In the genomic region with DNA sequence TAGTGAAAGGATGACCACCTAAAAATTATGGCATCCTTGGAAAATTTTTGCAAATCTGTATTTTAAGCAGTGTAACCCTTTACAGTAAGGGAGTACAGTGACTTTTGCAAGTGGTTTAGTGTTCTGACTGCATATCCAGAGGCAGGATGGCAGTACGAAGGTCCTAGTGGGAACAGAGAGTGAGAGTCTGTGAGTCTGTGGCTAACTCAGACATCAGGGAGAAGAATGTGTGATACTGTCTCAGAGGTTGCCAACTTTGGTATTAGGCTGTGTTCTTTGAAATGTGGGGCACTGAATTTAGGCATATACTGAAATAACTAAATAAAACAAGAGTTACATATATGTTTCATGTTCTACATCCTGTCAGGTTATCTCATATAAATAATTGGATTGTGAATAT, we compare ENCODE assay signal across 22 cellular contexts. TPM values are rescaled to one million over a fixed set of nuclear protein-coding genes. Genes with fewer than 3 reads are reported as not detected.
DNase-seq lines count a peak whose midpoint lies in the region; ATAC-seq, FAIRE-seq and TF ChIP-seq lines count a peak whose summit lies in the region.
"Had no signal": no experiment of that assay in that cellular context is flagged by ENCODE, and none has a peak within 500 bp of the region (broad histone marks: within the 10 kb centered on the region; RNA-seq: fewer than 3 reads in every experiment).

No MANE protein-coding gene starts in this region.

- no peak for TF ChIP-seq RAD21 in GM12878 (IDR thresholded peaks at IDR 0.05; ENCODE audit: insufficient read depth, low read depth, low read length)

- H3K9me3 ChIP-seq in GM12878 (replicated peaks; ENCODE audit: control insufficient read depth, insufficient read depth, low read length) (no peaks in the 10 kb centered on the region), kidney (ENCODE audit: control insufficient read depth in 1 of 2, low read length in 2 of 2) (no peaks in the 10 kb centered on the region)
- H3K9me3 ChIP-seq: right atrium auricular region had no signal

- FAIRE-seq in GM12878 (lab: Jason Lieb, UNC) (no peak), kidney (lab: Jason Lieb, UNC) (no peak)
- FAIRE-seq: HTR-8/SVneo had no signal

- no peaks in the 10 kb centered on the region for H3K27me3 ChIP-seq in GM12878 (replicated peaks in 1 of 2; ENCODE audit: control insufficient read depth in 2 of 2, insufficient read depth in 2 of 2, low read length in 1 of 2)
- H3K27me3 ChIP-seq: right atrium auricular region had no signal

- H3K4me3 ChIP-seq in GM12878 (no peak overlapping the region), kidney (ENCODE audit: low read length in 2 of 2) (no peak overlapping the region)
- H3K4me3 ChIP-seq: right atrium auricular region had no signal

- peaks cover 7% of the 10 kb centered on the region; the same call in 1 of the 2 replicates for H3K4me1 ChIP-seq in GM12878 (ENCODE audit: control insufficient read depth, insufficient read depth, low read length)
- no peaks in the 10 kb centered on the region for H3K4me1 ChIP-seq in kidney (ENCODE audit: control insufficient read depth in 1 of 2, insufficient read depth in 1 of 2, low read depth in 1 of 2, low read length in 2 of 2)
- H3K4me1 ChIP-seq: right atrium auricular region had no signal

- BruUV-seq in GM12878 (replicated peaks; lab: Mats Ljungman, UMichigan): no TSS peak

- H3K36me3 ChIP-seq in GM12878 (ENCODE audit: control insufficient read depth in 2 of 2, insufficient read depth in 2 of 2, low read length in 1 of 2): peaks cover 0 to 3% of the 10 kb centered on the region in 2 experiments; a peak in 1 of 4 replicates
- H3K36me3 ChIP-seq in kidney (ENCODE audit: control insufficient read depth in 1 of 2, insufficient read depth in 2 of 2, low read length in 2 of 2): no peaks in the 10 kb centered on the region

- POLR2A ChIA-PET in GM12878 (lab: Charles Lee): no interaction called here
- POLR2A ChIA-PET in activated CD8-positive, alpha-beta T cell treated with anti-CD3 and anti-CD28 coated beads for 36 hours (lab: Charles Lee): no interaction called here

- no peak overlapping the region for H3K27ac Mint-ChIP-seq in activated CD8-positive, alpha-beta T cell treated with anti-CD3 and anti-CD28 coated beads for 36 hours

- ATAC-seq in GM18517 (IDR thresholded peaks at IDR 0.05; ENCODE audit: unreplicated experiment): peak; percentile 14
- peak; percentile 36 for ATAC-seq in GM21447 (IDR thresholded peaks at IDR 0.05; ENCODE audit: unreplicated experiment)
- peak; percentile 21 for ATAC-seq in HG03039 (IDR thresholded peaks at IDR 0.05; ENCODE audit: unreplicated experiment)
- peak; percentile 75 for ATAC-seq in GM12878
- ATAC-seq in activated CD8-positive, alpha-beta T cell treated with anti-CD3 and anti-CD28 coated beads for 36 hours: no peak

- no peak overlapping the region for H2AFZ ChIP-seq in GM12878 (ENCODE audit: control insufficient read depth, low read depth, low read length)

- TF ChIP-seq POLR2A in GM12878 (IDR thresholded peaks at IDR 0.05; ENCODE audit: low read depth, low read length): no peak

- SMC1A ChIA-PET in GM12878 (lab: Charles Lee; ENCODE audit: uncharacterized antibody, unreplicated experiment): no interaction called here

- H3K27ac ChIP-seq in GM12878 (ENCODE audit: control insufficient read depth, insufficient read depth) (peak overlapping the region; percentile 38; the same call in 1 of the 2 replicates), kidney (ENCODE audit: low read depth in 2 of 2, low read length in 2 of 2) (no peak overlapping the region)
- H3K27ac ChIP-seq: right atrium auricular region, VCaP had no signal

- H3K4me1 Mint-ChIP-seq in activated CD8-positive, alpha-beta T cell treated with anti-CD3 and anti-CD28 coated beads for 36 hours (ENCODE audit: low read depth): peaks cover 11% of the 10 kb centered on the region

- H4K20me1 ChIP-seq in GM12878 (ENCODE audit: control insufficient read depth, insufficient read depth): no peaks in the 10 kb centered on the region

- peaks cover 16% of the 10 kb centered on the region for H3K36me3 Mint-ChIP-seq in activated CD8-positive, alpha-beta T cell treated with anti-CD3 and anti-CD28 coated beads for 36 hours (ENCODE audit: low read depth)

- intact Hi-C loops in GM12878 (cut with micrococcal nuclease; ENCODE audit: unreplicated experiment) (no loop called here), kidney (cut with DNase I) (no loop called here)
- intact Hi-C loops in activated CD8-positive, alpha-beta T cell treated with anti-CD3 and anti-CD28 coated beads for 36 hours (cut with micrococcal nuclease): no loop called here

- RAD21 ChIA-PET in GM12878 (lab: Charles Lee; ENCODE audit: unreplicated experiment): interaction anchor here (1.8 kb wide), 1 partner anchor 10 kb away, joined by 4 read pairs; no protein-coding TSS in a partner anchor

- H3K27me3 Mint-ChIP-seq in activated CD8-positive, alpha-beta T cell treated with anti-CD3 and anti-CD28 coated beads for 36 hours: no peaks in the 10 kb centered on the region
- H3K27me3 Mint-ChIP-seq: central memory CD8-positive, alpha-beta T cell had no signal

- TF ChIP-seq EP300 in GM12878 (IDR thresholded peaks at IDR 0.05; ENCODE audit: borderline replicate concordance in 1 of 2, control insufficient read depth in 1 of 2, low read depth in 2 of 2, low read length in 2 of 2): no peak

- in situ Hi-C loops in GM12878 (cut with MboI): no loop called here

- H3K9ac ChIP-seq in GM12878 (ENCODE audit: control insufficient read depth, insufficient read depth, low read length) (no peak overlapping the region), kidney (ENCODE audit: low read length in 2 of 2) (no peak overlapping the region)

- 0 out of 2 replicates have a peak overlapping the region, but pooled peaks have one; percentile 3 for H3K4me2 ChIP-seq in GM12878 (ENCODE audit: control insufficient read depth, insufficient read depth)

- CTCF ChIA-PET in GM12878 (lab: Yijun Ruan, JAX): no interaction called here
- CTCF ChIA-PET in activated CD8-positive, alpha-beta T cell treated with anti-CD3 and anti-CD28 coated beads for 36 hours (lab: Charles Lee): no interaction called here

- peaks cover 4% of the 10 kb centered on the region for H3K9me3 Mint-ChIP-seq in activated CD8-positive, alpha-beta T cell treated with anti-CD3 and anti-CD28 coated beads for 36 hours
- H3K9me3 Mint-ChIP-seq: central memory CD8-positive, alpha-beta T cell had no signal

- 4% methylated on average over 1 of the region's 1 CpG for WGBS in GM12878 (ENCODE audit: insufficient coverage, insufficient replicate concordance, low lambda C conversion rate, missing lambda C conversion rate)

- no peak overlapping the region for H3K4me3 Mint-ChIP-seq in activated CD8-positive, alpha-beta T cell treated with anti-CD3 and anti-CD28 coated beads for 36 hours
- H3K4me3 Mint-ChIP-seq: central memory CD8-positive, alpha-beta T cell had no signal

- TF ChIP-seq CTCF in GM12878 (IDR thresholded peaks at IDR 0.05 in 2 of 3, conservative IDR thresholded peaks at IDR 0.05 in 1 of 3; ENCODE audit: control insufficient read depth in 2 of 3, extremely low read depth in 1 of 3, insufficient read depth in 1 of 3, low read depth in 3 of 3, low read length in 3 of 3) (no peak), kidney (IDR thresholded peaks at IDR 0.05; ENCODE audit: borderline replicate concordance, extremely low read depth, insufficient read depth) (no peak)
- no peak for TF ChIP-seq CTCF in activated CD8-positive, alpha-beta T cell treated with anti-CD3 and anti-CD28 coated beads for 36 hours (IDR thresholded peaks at IDR 0.05)

- no peaks in the 10 kb centered on the region for H3K79me2 ChIP-seq in GM12878 (ENCODE audit: control insufficient read depth, insufficient read depth, low read length)

- DNase-seq in GM12878 (ENCODE audit: low read depth, low spot score): no peak
- no peak for DNase-seq in stimulated activated naive CD4-positive, alpha-beta T cell (lab: John Stamatoyannopoulos, UW)
- DNase-seq in activated CD8-positive, alpha-beta T cell treated with anti-CD3 and anti-CD28 coated beads for 36 hours: no peak
- no peak for DNase-seq in NOMO-1 treated with dmso at 0.1 percent for 144 hours (lab: John Stamatoyannopoulos, UW; ENCODE audit: unreplicated experiment)
- DNase-seq in kidney: no peak
- DNase-seq: activated gamma-delta T cell treated with Interleukin-2 at 50 U/mL for 16 hours; amygdala; effector CD8-positive, alpha-beta T cell; EL; H7; islet precursor cell; mesenchymal stem cell; NCI-H1417 treated with DMSO at 0.1 percent for 48 hours; NCI-H226; NK-92 treated with Interleukin-12 subunit alpha and Interleukin-12 subunit beta, amount 100 ng/mL, for 24 hours had no signal

TF ChIP-seq in GM12878, 131 proteins besides CTCF, POLR2A, EP300 and RAD21:
- TF ChIP-seq IKZF1 (conservative IDR thresholded peaks at IDR 0.05) (0 out of 2 replicates have a peak, but pooled peaks have one; percentile 12), BRCA1 (IDR thresholded peaks at IDR 0.05; ENCODE audit: low read depth, low read length) (no peak)

RNA-seq across cellular contexts. Expression of a gene that starts 25.7 kb away (rescaled TPM):
- total RNA-seq in GM12878 (2013; cell fraction: nucleolus; rRNA removed): 16.3 and 22.2 TPM in 2 replicates
- total RNA-seq in GM12878 (2014; rRNA removed): 12.0 and 14.4 TPM in 2 replicates
- 14.1 and 14.6 TPM in 2 replicates for total RNA-seq in GM12878 (2014; rRNA removed; fragmentation: Illumina TruSeq; extraction: Trizol)
- 9.5 and 10.8 TPM in 2 replicates for total RNA-seq in GM12878 (2021)
- 2.3 TPM for polyA plus RNA-seq in GM12878 (2011; ENCODE audit: low read depth)
- polyA plus RNA-seq in GM12878 (2011; rRNA removed): 11.7 and 19.0 TPM in 2 replicates
- 4.1 and 5.7 TPM in 2 replicates for polyA plus RNA-seq in GM12878 (2011; cell fraction: cytosol; rRNA removed)
- 4.6 and 5.1 TPM in 2 replicates for polyA plus RNA-seq in GM12878 (2011; cell fraction: nucleus; rRNA removed)
- polyA plus RNA-seq in GM12878 (2012): 5.3 and 5.6 TPM in 2 replicates
- polyA plus RNA-seq in GM12878 (2014; fragmentation: Illumina TruSeq; extraction: Trizol): 12.4 and 15.8 TPM in 2 replicates
- 1 to 10 TPM; 3.5 to 4.9 TPM for polyA plus RNA-seq in GM12878 (2014; fragmentation: Nextera tagmentation; extraction: Ambion mirVana)
- 8.0 and 8.6 TPM in 2 replicates for polyA plus RNA-seq in GM12878 (2014; rRNA removed)
- polyA plus RNA-seq in GM12878 (2016; fragmentation: Nextera tagmentation; extraction: Ambion mirVana): 10 to 100 TPM; 13.8 to 15.4 TPM
- polyA minus RNA-seq in GM12878 (2011; rRNA and poly(A)+ RNA removed): 10.1 and 14.4 TPM in 2 replicates
- polyA minus RNA-seq in GM12878 (2011; cell fraction: cytosol; rRNA and poly(A)+ RNA removed): 6.3 and 7.8 TPM in 2 replicates
- 5.2 and 11.9 TPM in 2 replicates for polyA minus RNA-seq in GM12878 (2011; cell fraction: nucleus; rRNA and poly(A)+ RNA removed)
- total RNA-seq in activated CD8-positive, alpha-beta T cell treated with anti-CD3 and anti-CD28 coated beads for 36 hours: 10 to 100 TPM; 17.4 to 21.3 TPM
- 41.5 TPM for total RNA-seq in kidney
- 12.6 TPM for polyA plus RNA-seq in kidney (ENCODE audit: insufficient read depth, low read depth, low replicate concordance)
